1 cellular context compared by ENCODE assay signal in the genomic region with DNA sequence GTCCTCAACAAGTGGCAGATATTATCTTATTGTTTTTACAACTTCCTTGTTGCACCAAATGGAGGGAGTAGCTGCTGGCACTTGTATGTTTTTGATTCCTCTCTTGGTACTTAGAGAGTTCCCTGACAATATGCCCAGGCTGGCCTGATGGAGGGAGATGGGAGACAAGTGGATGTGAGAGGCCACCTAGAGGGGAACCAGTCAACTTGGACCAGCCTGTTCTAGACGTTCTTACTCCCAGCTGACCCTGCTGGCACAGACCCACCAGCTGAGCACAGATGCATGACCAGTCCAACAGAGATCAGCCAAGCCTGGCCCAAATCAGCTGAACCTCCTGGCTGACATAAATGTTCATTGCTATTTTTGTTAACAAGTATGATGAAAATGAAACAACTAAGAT.
TF ChIP-seq lines count a peak whose summit lies in the region.

No MANE protein-coding gene starts in this region.

TF ChIP-seq in K562, 482 proteins besides CTCF, POLR2A, EP300 and RAD21 (continued from another document):
- TF ChIP-seq, protein P1, sequence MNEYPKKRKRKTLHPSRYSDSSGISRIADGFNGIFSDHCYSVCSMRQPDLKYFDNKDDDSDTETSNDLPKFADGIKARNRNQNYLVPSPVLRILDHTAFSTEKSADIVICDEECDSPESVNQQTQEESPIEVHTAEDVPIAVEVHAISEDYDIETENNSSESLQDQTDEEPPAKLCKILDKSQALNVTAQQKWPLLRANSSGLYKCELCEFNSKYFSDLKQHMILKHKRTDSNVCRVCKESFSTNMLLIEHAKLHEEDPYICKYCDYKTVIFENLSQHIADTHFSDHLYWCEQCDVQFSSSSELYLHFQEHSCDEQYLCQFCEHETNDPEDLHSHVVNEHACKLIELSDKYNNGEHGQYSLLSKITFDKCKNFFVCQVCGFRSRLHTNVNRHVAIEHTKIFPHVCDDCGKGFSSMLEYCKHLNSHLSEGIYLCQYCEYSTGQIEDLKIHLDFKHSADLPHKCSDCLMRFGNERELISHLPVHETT (CRISPR knock-in tag; conservative IDR thresholded peaks at IDR 0.05 in 1 of 2, IDR thresholded peaks at IDR 0.05 in 1 of 2), result no peak
- TF ChIP-seq PTRF (tag; IDR thresholded peaks at IDR 0.05) (no peak), HLTF (IDR thresholded peaks at IDR 0.05) (no peak), ZNF3 (CRISPR knock-in tag; IDR thresholded peaks at IDR 0.05) (no peak), SIRT6 (IDR thresholded peaks at IDR 0.05; ENCODE audit: low read depth, low read length) (no peak), ERF (CRISPR knock-in tag; IDR thresholded peaks at IDR 0.05) (no peak), MCM5 (IDR thresholded peaks at IDR 0.05; ENCODE audit: low read depth) (no peak), RCOR1 (IDR thresholded peaks at IDR 0.05; ENCODE audit: borderline replicate concordance in 1 of 2, low read depth in 2 of 2, low read length in 2 of 2) (no peak), HMGN3 (IDR thresholded peaks at IDR 0.05; ENCODE audit: borderline replicate concordance, extremely low read depth, insufficient read length, low read depth, low read length) (no peak), RFX7 (CRISPR knock-in tag; IDR thresholded peaks at IDR 0.05) (no peak), ZFP36 (IDR thresholded peaks at IDR 0.05; ENCODE audit: low read depth, low read length, partially characterized antibody) (no peak), BCOR (IDR thresholded peaks at IDR 0.05) (no peak), ZNF184 (CRISPR knock-in tag; IDR thresholded peaks at IDR 0.05) (no peak)
- TF ChIP-seq, protein P2, sequence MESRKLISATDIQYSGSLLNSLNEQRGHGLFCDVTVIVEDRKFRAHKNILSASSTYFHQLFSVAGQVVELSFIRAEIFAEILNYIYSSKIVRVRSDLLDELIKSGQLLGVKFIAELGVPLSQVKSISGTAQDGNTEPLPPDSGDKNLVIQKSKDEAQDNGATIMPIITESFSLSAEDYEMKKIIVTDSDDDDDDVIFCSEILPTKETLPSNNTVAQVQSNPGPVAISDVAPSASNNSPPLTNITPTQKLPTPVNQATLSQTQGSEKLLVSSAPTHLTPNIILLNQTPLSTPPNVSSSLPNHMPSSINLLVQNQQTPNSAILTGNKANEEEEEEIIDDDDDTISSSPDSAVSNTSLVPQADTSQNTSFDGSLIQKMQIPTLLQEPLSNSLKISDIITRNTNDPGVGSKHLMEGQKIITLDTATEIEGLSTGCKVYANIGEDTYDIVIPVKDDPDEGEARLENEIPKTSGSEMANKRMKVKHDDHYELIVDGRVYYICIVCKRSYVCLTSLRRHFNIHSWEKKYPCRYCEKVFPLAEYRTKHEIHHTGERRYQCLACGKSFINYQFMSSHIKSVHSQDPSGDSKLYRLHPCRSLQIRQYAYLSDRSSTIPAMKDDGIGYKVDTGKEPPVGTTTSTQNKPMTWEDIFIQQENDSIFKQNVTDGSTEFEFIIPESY (CRISPR knock-in tag; IDR thresholded peaks at IDR 0.05), result no peak
- TF ChIP-seq, protein P3, sequence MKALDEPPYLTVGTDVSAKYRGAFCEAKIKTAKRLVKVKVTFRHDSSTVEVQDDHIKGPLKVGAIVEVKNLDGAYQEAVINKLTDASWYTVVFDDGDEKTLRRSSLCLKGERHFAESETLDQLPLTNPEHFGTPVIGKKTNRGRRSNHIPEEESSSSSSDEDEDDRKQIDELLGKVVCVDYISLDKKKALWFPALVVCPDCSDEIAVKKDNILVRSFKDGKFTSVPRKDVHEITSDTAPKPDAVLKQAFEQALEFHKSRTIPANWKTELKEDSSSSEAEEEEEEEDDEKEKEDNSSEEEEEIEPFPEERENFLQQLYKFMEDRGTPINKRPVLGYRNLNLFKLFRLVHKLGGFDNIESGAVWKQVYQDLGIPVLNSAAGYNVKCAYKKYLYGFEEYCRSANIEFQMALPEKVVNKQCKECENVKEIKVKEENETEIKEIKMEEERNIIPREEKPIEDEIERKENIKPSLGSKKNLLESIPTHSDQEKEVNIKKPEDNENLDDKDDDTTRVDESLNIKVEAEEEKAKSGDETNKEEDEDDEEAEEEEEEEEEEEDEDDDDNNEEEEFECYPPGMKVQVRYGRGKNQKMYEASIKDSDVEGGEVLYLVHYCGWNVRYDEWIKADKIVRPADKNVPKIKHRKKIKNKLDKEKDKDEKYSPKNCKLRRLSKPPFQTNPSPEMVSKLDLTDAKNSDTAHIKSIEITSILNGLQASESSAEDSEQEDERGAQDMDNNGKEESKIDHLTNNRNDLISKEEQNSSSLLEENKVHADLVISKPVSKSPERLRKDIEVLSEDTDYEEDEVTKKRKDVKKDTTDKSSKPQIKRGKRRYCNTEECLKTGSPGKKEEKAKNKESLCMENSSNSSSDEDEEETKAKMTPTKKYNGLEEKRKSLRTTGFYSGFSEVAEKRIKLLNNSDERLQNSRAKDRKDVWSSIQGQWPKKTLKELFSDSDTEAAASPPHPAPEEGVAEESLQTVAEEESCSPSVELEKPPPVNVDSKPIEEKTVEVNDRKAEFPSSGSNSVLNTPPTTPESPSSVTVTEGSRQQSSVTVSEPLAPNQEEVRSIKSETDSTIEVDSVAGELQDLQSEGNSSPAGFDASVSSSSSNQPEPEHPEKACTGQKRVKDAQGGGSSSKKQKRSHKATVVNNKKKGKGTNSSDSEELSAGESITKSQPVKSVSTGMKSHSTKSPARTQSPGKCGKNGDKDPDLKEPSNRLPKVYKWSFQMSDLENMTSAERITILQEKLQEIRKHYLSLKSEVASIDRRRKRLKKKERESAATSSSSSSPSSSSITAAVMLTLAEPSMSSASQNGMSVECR (CRISPR knock-in tag; IDR thresholded peaks at IDR 0.05), result no peak
- TF ChIP-seq, protein P4, sequence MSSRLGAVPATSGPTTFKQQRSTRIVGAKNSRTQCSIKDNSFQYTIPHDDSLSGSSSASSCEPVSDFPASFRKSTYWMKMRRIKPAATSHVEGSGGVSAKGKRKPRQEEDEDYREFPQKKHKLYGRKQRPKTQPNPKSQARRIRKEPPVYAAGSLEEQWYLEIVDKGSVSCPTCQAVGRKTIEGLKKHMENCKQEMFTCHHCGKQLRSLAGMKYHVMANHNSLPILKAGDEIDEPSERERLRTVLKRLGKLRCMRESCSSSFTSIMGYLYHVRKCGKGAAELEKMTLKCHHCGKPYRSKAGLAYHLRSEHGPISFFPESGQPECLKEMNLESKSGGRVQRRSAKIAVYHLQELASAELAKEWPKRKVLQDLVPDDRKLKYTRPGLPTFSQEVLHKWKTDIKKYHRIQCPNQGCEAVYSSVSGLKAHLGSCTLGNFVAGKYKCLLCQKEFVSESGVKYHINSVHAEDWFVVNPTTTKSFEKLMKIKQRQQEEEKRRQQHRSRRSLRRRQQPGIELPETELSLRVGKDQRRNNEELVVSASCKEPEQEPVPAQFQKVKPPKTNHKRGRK (tag; IDR thresholded peaks at IDR 0.05), result no peak
